In the genomic region with DNA sequence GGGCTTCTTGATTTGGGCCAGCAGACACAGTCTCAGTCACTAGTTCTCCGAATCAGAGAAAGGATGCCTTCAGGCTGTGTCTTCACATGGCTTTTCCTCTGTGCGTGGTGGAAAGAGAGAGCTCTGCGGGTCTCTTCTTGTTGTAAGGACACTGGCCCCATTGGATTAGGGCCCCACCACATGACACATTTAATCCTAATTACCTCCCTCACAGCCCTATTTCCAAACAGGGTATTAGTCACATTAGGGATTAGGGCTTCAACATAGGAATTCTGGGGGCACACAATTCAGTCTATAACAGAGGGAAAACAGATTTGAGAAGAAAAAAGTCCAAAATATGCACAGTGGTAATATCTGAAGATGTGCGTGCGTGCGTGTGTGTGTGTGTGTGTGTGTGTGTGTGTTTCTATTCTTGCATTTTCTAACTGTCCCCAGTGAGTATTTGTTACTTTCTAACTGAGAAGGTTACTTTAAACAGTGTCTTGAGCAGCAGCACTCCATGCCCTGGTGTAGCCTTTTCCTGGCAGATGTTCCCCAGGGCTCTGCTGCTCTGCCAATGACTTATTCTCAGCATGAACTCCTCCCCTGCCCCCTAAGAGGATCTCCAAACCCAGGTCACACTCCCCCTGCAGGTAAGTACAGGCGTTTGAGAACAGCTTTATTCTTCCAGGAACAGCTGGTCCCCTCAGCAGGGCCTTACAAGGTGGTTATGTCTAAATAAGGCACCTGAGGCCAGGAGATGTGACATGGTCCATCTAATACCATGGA, we compare ENCODE assay signal across 8 cellular contexts.
DNase-seq lines count a peak whose midpoint lies in the region; ATAC-seq and TF ChIP-seq lines count a peak whose summit lies in the region.

No MANE protein-coding gene starts in this region.

- ATAC-seq in GM18873 (IDR thresholded peaks at IDR 0.05; ENCODE audit: low FRiP score, unreplicated experiment): peak; percentile 26
- no peak for ATAC-seq in GM18870 (IDR thresholded peaks at IDR 0.05; ENCODE audit: unreplicated experiment)
- no peak for ATAC-seq in GM21723 (IDR thresholded peaks at IDR 0.05; ENCODE audit: unreplicated experiment)

- H3K4me3 ChIP-seq in epithelial cell of esophagus (ENCODE audit: low read length): no peak overlapping the region
- no peak overlapping the region for H3K4me3 ChIP-seq in retinal pigment epithelial cell (ENCODE audit: low read length)

- no peaks in the 10 kb centered on the region for H3K27me3 Mint-ChIP-seq in CD14-positive monocyte (ENCODE audit: low read depth in 3 of 3)

- H3K4me3 Mint-ChIP-seq in CD14-positive monocyte: no peak overlapping the region

- H3K27ac Mint-ChIP-seq in CD14-positive monocyte: peak overlapping the region in 4 of 7 donors; percentile 1 to 76 (median 58)

- DNase-seq in CD14-positive monocyte (ENCODE audit: low spot score) (no peak), HT1080 (ENCODE audit: low read depth) (peak; percentile 55), epithelial cell of esophagus (ENCODE audit: low read depth) (peak; percentile 70), retinal pigment epithelial cell (ENCODE audit: low read depth) (peak; percentile 55)
- DNase-seq in activated CD4-positive, CD25-positive, alpha-beta regulatory T cell treated with anti-CD3 and anti-CD28 coated beads, Interleukin-2, amount 50 U/mL, for 16 hours (ENCODE audit: low read depth, low spot score): peak; percentile 23

- peaks cover 46 to 47% of the 10 kb centered on the region in 2 donors for H3K36me3 Mint-ChIP-seq in CD14-positive monocyte

- peaks cover 0 to 5% (median 0%) of the 10 kb centered on the region in 7 donors for H3K9me3 Mint-ChIP-seq in CD14-positive monocyte

- TF ChIP-seq CTCF in CD14-positive monocyte (IDR thresholded peaks at IDR 0.05) (peak; percentile 15), epithelial cell of esophagus (IDR thresholded peaks at IDR 0.05; ENCODE audit: insufficient read depth, low read depth, low read length, missing control alignments) (peak; percentile 46), retinal pigment epithelial cell (conservative IDR thresholded peaks at IDR 0.05; ENCODE audit: low read depth, low read length) (peak; percentile 52)

- H3K4me1 Mint-ChIP-seq in CD14-positive monocyte: peaks cover 35% of the 10 kb centered on the region

- intact Hi-C loops in CD14-positive monocyte (cut with micrococcal nuclease): no loop called here
